In genomic region chr7:137936509-137937201, GRCh38 we compare ENCODE assay signal across 9 cellular contexts.
DNase-seq lines count a peak whose midpoint lies in the region; ATAC-seq and TF ChIP-seq lines count a peak whose summit lies in the region.
"Had no signal": no experiment of that assay in that cellular context is flagged by ENCODE, and none has a peak within 500 bp of the region (broad histone marks: within the 10 kb centered on the region; RNA-seq: fewer than 3 reads in every experiment).

No MANE protein-coding gene starts in this region.

- peaks cover 0 to 2% (median 0%) of the 10 kb centered on the region in 7 donors for H3K9me3 Mint-ChIP-seq in CD4-positive, CD25-positive, alpha-beta regulatory T cell

- H3F3A ChIP-seq in Loucy (ENCODE audit: low read depth), result no peaks in the 10 kb centered on the region

- peaks cover 33 to 48% (median 41%) of the 10 kb centered on the region in 4 donors for H3K4me1 Mint-ChIP-seq in CD4-positive, CD25-positive, alpha-beta regulatory T cell

- no peak overlapping the region for H2BK120ac ChIP-seq in neuronal stem cell (ENCODE audit: low read depth, low read length)

- no peak for DNase-seq in CD4-positive, CD25-positive, alpha-beta regulatory T cell
- DNase-seq in esophagus squamous epithelium (lab: John Stamatoyannopoulos, UW) (no peak), psoas muscle (no peak), neuronal stem cell (ENCODE audit: low spot score) (no peak), NCI-H146 (lab: John Stamatoyannopoulos, UW) (no peak), foreskin keratinocyte (no peak)
- DNase-seq: SHP77 had no signal

- no peaks in the 10 kb centered on the region for H3K36me3 ChIP-seq in CD4-positive, CD25-positive, alpha-beta regulatory T cell (ENCODE audit: control insufficient read depth, insufficient read depth, low read length)
- H3K36me3 ChIP-seq in Loucy (ENCODE audit: insufficient read depth, low read length) (no peaks in the 10 kb centered on the region), esophagus squamous epithelium (no peaks in the 10 kb centered on the region), psoas muscle (ENCODE audit: insufficient read depth in 1 of 2, low read depth in 1 of 2) (no peaks in the 10 kb centered on the region), neuronal stem cell (replicated peaks in 1 of 2; ENCODE audit: control insufficient read depth in 2 of 2, insufficient read depth in 2 of 2, low read length in 2 of 2) (no peaks in the 10 kb centered on the region)

- no peak overlapping the region for H3K14ac ChIP-seq in neuronal stem cell (ENCODE audit: low read length)

- H3K27me3 ChIP-seq in CD4-positive, CD25-positive, alpha-beta regulatory T cell (ENCODE audit: control insufficient read depth, insufficient read depth, low read length), result no peaks in the 10 kb centered on the region
- H3K27me3 ChIP-seq in Loucy (ENCODE audit: insufficient read depth, low read length, poor library complexity, severe bottlenecking), result no peaks in the 10 kb centered on the region
- H3K27me3 ChIP-seq in esophagus squamous epithelium, result no peaks in the 10 kb centered on the region
- no peaks in the 10 kb centered on the region for H3K27me3 ChIP-seq in psoas muscle (ENCODE audit: insufficient read depth in 3 of 3, low read length in 2 of 3)
- no peaks in the 10 kb centered on the region for H3K27me3 ChIP-seq in neuronal stem cell (ENCODE audit: control insufficient read depth in 3 of 3, insufficient read depth in 3 of 3, low read depth in 1 of 3, low read length in 3 of 3)
- H3K27me3 ChIP-seq in foreskin keratinocyte, result no peaks in the 10 kb centered on the region

- no peak overlapping the region for H2BK15ac ChIP-seq in neuronal stem cell (ENCODE audit: low read length)

- H2BK12ac ChIP-seq in neuronal stem cell (ENCODE audit: low read length), result no peak overlapping the region

- no peak overlapping the region for H2BK5ac ChIP-seq in neuronal stem cell (ENCODE audit: low read length)

- H3K36me3 Mint-ChIP-seq in CD4-positive, CD25-positive, alpha-beta regulatory T cell, result peaks cover 14% of the 10 kb centered on the region

- no peak overlapping the region for H2AFZ ChIP-seq in Loucy (ENCODE audit: low read length)
- no peak overlapping the region for H2AFZ ChIP-seq in neuronal stem cell (ENCODE audit: low read length)

- H3K79me2 ChIP-seq in Loucy (ENCODE audit: insufficient read depth, low read length), result peaks cover 82% of the 10 kb centered on the region

- H4K8ac ChIP-seq in neuronal stem cell (ENCODE audit: low read depth, low read length), result no peak overlapping the region

- H3K4me3 Mint-ChIP-seq in CD4-positive, CD25-positive, alpha-beta regulatory T cell, result peak overlapping the region in 3 of 4 donors; percentile 49 to 87 (median 83)

- no peaks in the 10 kb centered on the region for H3K9me2 ChIP-seq in Loucy (replicated peaks; ENCODE audit: low read depth, low read length)

- no peak for TF ChIP-seq POLR2A in esophagus squamous epithelium (IDR thresholded peaks at IDR 0.05)

- intact Hi-C loops in esophagus squamous epithelium (cut with DNase I), result no loop called here
- intact Hi-C loops in psoas muscle (cut with DNase I), result no loop called here

- no peak overlapping the region for H4K91ac ChIP-seq in neuronal stem cell (ENCODE audit: low read depth, low read length, poor library complexity)

- H3K18ac ChIP-seq in neuronal stem cell (ENCODE audit: low read length), result no peak overlapping the region

- H3K4me3 ChIP-seq in CD4-positive, CD25-positive, alpha-beta regulatory T cell (ENCODE audit: low read depth, low read length), result no peak overlapping the region
- H3K4me3 ChIP-seq in Loucy (ENCODE audit: low read length, poor library complexity, severe bottlenecking), result peak overlapping the region; percentile 76
- H3K4me3 ChIP-seq in esophagus squamous epithelium, result no peak overlapping the region
- peak overlapping the region; percentile 20 for H3K4me3 ChIP-seq in psoas muscle
- H3K4me3 ChIP-seq in neuronal stem cell (ENCODE audit: low read length in 2 of 2), result no peak overlapping the region

- no peak for ATAC-seq in CD4-positive, CD25-positive, alpha-beta regulatory T cell (ENCODE audit: low read depth in 2 of 2)
- ATAC-seq in psoas muscle (peak in 3 of 4 donors; percentile 42 to 63 (median 55)), GM19467 (IDR thresholded peaks at IDR 0.05; ENCODE audit: unreplicated experiment) (no peak), foreskin keratinocyte (no peak)

- peaks cover 31% of the 10 kb centered on the region for H3K4me1 ChIP-seq in CD4-positive, CD25-positive, alpha-beta regulatory T cell (ENCODE audit: control insufficient read depth, insufficient read depth, low read length, poor library complexity, severe bottlenecking)
- H3K4me1 ChIP-seq in Loucy (ENCODE audit: insufficient read depth, low read length, poor library complexity, severe bottlenecking) (peaks cover 48% of the 10 kb centered on the region), esophagus squamous epithelium (peaks cover 26 to 76% (median 33%) of the 10 kb centered on the region in 3 donors), psoas muscle (peaks cover 46% of the 10 kb centered on the region), neuronal stem cell (ENCODE audit: control insufficient read depth in 2 of 2, insufficient read depth in 1 of 2, low read depth in 1 of 2, low read length in 2 of 2) (peaks cover 12 to 22% of the 10 kb centered on the region in 2 donors), foreskin keratinocyte (peaks cover 30% of the 10 kb centered on the region)

- peak overlapping the region; percentile 90 to 99 (median 98) for H3K27ac Mint-ChIP-seq in CD4-positive, CD25-positive, alpha-beta regulatory T cell

- no peaks in the 10 kb centered on the region for H3K9me3 ChIP-seq in CD4-positive, CD25-positive, alpha-beta regulatory T cell (ENCODE audit: control insufficient read depth in 2 of 2, low read length in 2 of 2)
- H3K9me3 ChIP-seq in Loucy (ENCODE audit: insufficient read depth, low read depth, low read length), result no peaks in the 10 kb centered on the region
- no peaks in the 10 kb centered on the region for H3K9me3 ChIP-seq in esophagus squamous epithelium
- H3K9me3 ChIP-seq in psoas muscle, result no peaks in the 10 kb centered on the region
- H3K9me3 ChIP-seq in neuronal stem cell (replicated peaks in 1 of 2; ENCODE audit: control insufficient read depth in 2 of 2, insufficient read depth in 1 of 2, low read depth in 1 of 2, low read length in 2 of 2), result no peaks in the 10 kb centered on the region

- no peak overlapping the region for H3K4ac ChIP-seq in neuronal stem cell (ENCODE audit: low read length)

- TF ChIP-seq CTCF in Loucy (conservative IDR thresholded peaks at IDR 0.05; ENCODE audit: low read length), result no peak
- no peak for TF ChIP-seq CTCF in esophagus squamous epithelium (IDR thresholded peaks at IDR 0.05)
- TF ChIP-seq CTCF in psoas muscle (IDR thresholded peaks at IDR 0.05), result no peak
- TF ChIP-seq CTCF in foreskin keratinocyte (conservative IDR thresholded peaks at IDR 0.05), result no peak

- no peaks in the 10 kb centered on the region for H3K27me3 Mint-ChIP-seq in CD4-positive, CD25-positive, alpha-beta regulatory T cell

- H2AK5ac ChIP-seq in neuronal stem cell (ENCODE audit: low read depth, low read length), result no peak overlapping the region

- H3K4me2 ChIP-seq in Loucy (ENCODE audit: low read depth, low read length, poor library complexity, severe bottlenecking) (peak overlapping the region; percentile 86), neuronal stem cell (ENCODE audit: insufficient read depth, low read length, poor library complexity, severe bottlenecking) (no peak overlapping the region)

- H3K9ac ChIP-seq in Loucy (ENCODE audit: low read depth, low read length, poor library complexity, severe bottlenecking) (peak overlapping the region; percentile 85), neuronal stem cell (ENCODE audit: low read depth, low read length, poor library complexity) (no peak overlapping the region)

- no peaks in the 10 kb centered on the region for H3K79me1 ChIP-seq in neuronal stem cell (ENCODE audit: low read depth, low read length)

- WGBS in esophagus squamous epithelium, 2 donors, result 59 to 81% methylated on average over 5 to 6 of the region's 9 CpGs
- 35 to 59% (median 44%) methylated on average over 9 of the region's 9 CpGs for WGBS in psoas muscle, 3 donors
- WGBS in neuronal stem cell (ENCODE audit: extremely low coverage in 2 of 2, insufficient read length in 2 of 2, insufficient replicate concordance in 1 of 2), 2 donors, result no CpG with 5 or more reads among the region's 9 CpGs

- H4K20me1 ChIP-seq in Loucy (ENCODE audit: insufficient read depth, low read length, poor library complexity, severe bottlenecking), result peaks cover 8% of the 10 kb centered on the region

- H3K23ac ChIP-seq in neuronal stem cell (ENCODE audit: low read depth, low read length, poor library complexity), result no peak overlapping the region

- peak overlapping the region; percentile 91 for H3K27ac ChIP-seq in CD4-positive, CD25-positive, alpha-beta regulatory T cell (ENCODE audit: insufficient read depth, low read length, poor library complexity, severe bottlenecking)
- H3K27ac ChIP-seq in esophagus squamous epithelium, result peak overlapping the region in 3 of 4 donors; percentile 68 to 84 (median 76)
- peak overlapping the region; percentile 79 for H3K27ac ChIP-seq in psoas muscle
- H3K27ac ChIP-seq in neuronal stem cell (replicated peaks; ENCODE audit: low read length), result no peak overlapping the region
- H3K27ac ChIP-seq in foreskin keratinocyte, result no peak overlapping the region

Comparison
In these comparisons a context has a peak if more than half of its experiments do, and no peak if none do; other contexts are left out.
1. ATAC-seq: peak in psoas muscle (3 of 4); none in CD4-positive, CD25-positive, alpha-beta regulatory T cell (0 of 2), GM19467 (single experiment) and foreskin keratinocyte (single experiment).
2. H3K27ac ChIP-seq: peak in CD4-positive, CD25-positive, alpha-beta regulatory T cell (single experiment), esophagus squamous epithelium (3 of 4) and psoas muscle (single experiment); none in neuronal stem cell (single experiment) and foreskin keratinocyte (single experiment).
3. H3K4me3 ChIP-seq: peak in Loucy (single experiment) and psoas muscle (single experiment); none in CD4-positive, CD25-positive, alpha-beta regulatory T cell (single experiment), esophagus squamous epithelium (0 of 4) and neuronal stem cell (0 of 2).